In genomic region chrX:22629105-22629725, GRCh38 we compare ENCODE assay signal across 16 cellular contexts.
DNase-seq lines count a peak whose midpoint lies in the region; ATAC-seq and TF ChIP-seq lines count a peak whose summit lies in the region.
"Had no signal": no experiment of that assay in that cellular context is flagged by ENCODE, and none has a peak within 500 bp of the region (broad histone marks: within the 10 kb centered on the region; RNA-seq: fewer than 3 reads in every experiment).

No MANE protein-coding gene starts in this region.

- no peaks in the 10 kb centered on the region for H3K36me3 ChIP-seq in adipocyte (ENCODE audit: control insufficient read depth, insufficient read depth, low read length, severe bottlenecking)
- H3K36me3 ChIP-seq: transverse colon had no signal

- no peak overlapping the region for H3K9ac ChIP-seq in adipocyte (ENCODE audit: low read length)

- TF ChIP-seq CTCF in fibroblast of villous mesenchyme (IDR thresholded peaks at IDR 0.05; ENCODE audit: insufficient read depth, low read depth, low read length) = no peak

- no peak for ATAC-seq in GM18909 (IDR thresholded peaks at IDR 0.05; ENCODE audit: poor library complexity, unreplicated experiment)
- ATAC-seq: mucosa of descending colon had no signal

- no peak for TF ChIP-seq POLR2A in erythroblast (IDR thresholded peaks at IDR 0.05; ENCODE audit: low read length)

- H3K4me1 ChIP-seq in adipocyte (ENCODE audit: control insufficient read depth, insufficient read depth, low read length) = peaks cover 3% of the 10 kb centered on the region
- H3K4me1 ChIP-seq: transverse colon had no signal

- H3K4me3 ChIP-seq in adipocyte (ENCODE audit: low read length) = no peak overlapping the region
- no peak overlapping the region for H3K4me3 ChIP-seq in fibroblast of villous mesenchyme (ENCODE audit: low read depth, low read length)
- H3K4me3 ChIP-seq: mucosa of descending colon, transverse colon had no signal

- peaks cover 2% of the 10 kb centered on the region for H3K9me3 ChIP-seq in adipocyte (ENCODE audit: control insufficient read depth, low read length)
- H3K9me3 ChIP-seq: mucosa of descending colon, transverse colon had no signal

- no peaks in the 10 kb centered on the region for H3K27me3 ChIP-seq in adipocyte (replicated peaks; ENCODE audit: control insufficient read depth, insufficient read depth, low read length)
- H3K27me3 ChIP-seq: transverse colon had no signal

- DNase-seq in NCI-H146 (lab: John Stamatoyannopoulos, UW) (peak; percentile 2), NCI-H146 treated with DMSO at 0.1 percent for 48 hours (lab: John Stamatoyannopoulos, UW; ENCODE audit: unreplicated experiment) (no peak), adipocyte (ENCODE audit: low read depth) (peak; percentile 54), fibroblast of villous mesenchyme (ENCODE audit: low read depth) (peak; percentile 18), smooth muscle cell of the brain vasculature (ENCODE audit: low read depth, low spot score) (peak; percentile 10), erythroblast (lab: John Stamatoyannopoulos, UW) (no peak)
- no peak for DNase-seq in stimulated activated CD4-positive, alpha-beta T cell treated with anti-CD3 and anti-CD28 coated beads, Interleukin-2, amount 100 ng/mL, for 24 hours
- DNase-seq: 8988T; activated B cell treated with CpG ODN at 0.5 μM for 24 hours; activated CD8-positive, alpha-beta memory T cell treated with anti-CD3 and anti-CD28 coated beads, Interleukin-2, amount 50 U/mL, for 48 hours; amygdala; DMS53; mucosa of descending colon; NCI-H187 treated with DMSO at 0.1 percent for 48 hours; transverse colon had no signal

Comparison
In these comparisons a context has a peak if more than half of its experiments do, and no peak if none do; other contexts are left out.
1. DNase-seq: peak in NCI-H146 (single experiment), adipocyte (single experiment), fibroblast of villous mesenchyme (single experiment) and smooth muscle cell of the brain vasculature (single experiment); none in NCI-H146 treated with DMSO at 0.1 percent for 48 hours (single experiment), stimulated activated CD4-positive, alpha-beta T cell treated with anti-CD3 and anti-CD28 coated beads, Interleukin-2, amount 100 ng/mL, for 24 hours (0 of 2) and erythroblast (0 of 2).